Comparison of ENCODE assay signal across 1 cellular context in the genomic region with DNA sequence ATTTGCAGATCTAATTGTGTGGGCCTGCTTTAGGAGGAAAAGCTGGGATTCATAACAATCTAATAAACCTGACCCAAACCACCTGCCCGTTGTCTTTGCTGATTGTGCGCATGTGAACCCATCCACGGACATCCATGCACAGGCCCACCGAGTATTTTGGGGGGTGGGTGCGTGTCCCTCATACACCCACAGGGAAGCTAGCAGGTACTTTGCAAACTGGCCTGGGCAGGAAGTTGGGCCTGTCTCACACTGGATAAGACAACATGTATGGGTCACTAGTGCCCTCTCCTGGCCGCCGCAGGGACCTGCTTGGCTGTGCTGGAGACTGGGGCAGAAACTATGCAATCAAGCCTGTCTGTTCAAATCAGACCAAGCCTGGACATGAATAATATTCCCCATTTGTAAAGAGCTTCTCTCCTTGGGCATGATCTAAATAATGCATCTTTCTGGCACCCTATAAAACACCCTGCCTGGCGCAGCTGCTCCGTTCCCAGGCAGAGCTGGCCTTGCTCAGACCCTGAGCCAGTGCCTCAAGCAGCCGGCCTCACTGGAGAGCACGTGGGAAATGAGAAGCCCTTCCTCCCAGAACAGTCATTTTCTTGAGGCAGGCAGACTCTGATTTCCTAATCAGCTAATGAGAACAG.
A peak's percentile ranks its signal among the peaks of the same experiment; 100 is the strongest.
TF ChIP-seq lines count a peak whose summit lies in the region.

No MANE protein-coding gene starts in this region.

TF ChIP-seq in HepG2, 621 proteins besides CTCF, POLR2A, EP300 and RAD21 (continued from another document and continues in another):
- TF ChIP-seq, protein P1, sequence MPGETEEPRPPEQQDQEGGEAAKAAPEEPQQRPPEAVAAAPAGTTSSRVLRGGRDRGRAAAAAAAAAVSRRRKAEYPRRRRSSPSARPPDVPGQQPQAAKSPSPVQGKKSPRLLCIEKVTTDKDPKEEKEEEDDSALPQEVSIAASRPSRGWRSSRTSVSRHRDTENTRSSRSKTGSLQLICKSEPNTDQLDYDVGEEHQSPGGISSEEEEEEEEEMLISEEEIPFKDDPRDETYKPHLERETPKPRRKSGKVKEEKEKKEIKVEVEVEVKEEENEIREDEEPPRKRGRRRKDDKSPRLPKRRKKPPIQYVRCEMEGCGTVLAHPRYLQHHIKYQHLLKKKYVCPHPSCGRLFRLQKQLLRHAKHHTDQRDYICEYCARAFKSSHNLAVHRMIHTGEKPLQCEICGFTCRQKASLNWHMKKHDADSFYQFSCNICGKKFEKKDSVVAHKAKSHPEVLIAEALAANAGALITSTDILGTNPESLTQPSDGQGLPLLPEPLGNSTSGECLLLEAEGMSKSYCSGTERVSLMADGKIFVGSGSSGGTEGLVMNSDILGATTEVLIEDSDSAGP (CRISPR knock-in tag; IDR thresholded peaks at IDR 0.05; ENCODE audit: borderline replicate concordance), result peak; percentile 52; the same call in 1 of the 2 replicates
- TF ChIP-seq ZNF737 (CRISPR knock-in tag; IDR thresholded peaks at IDR 0.05; ENCODE audit: borderline replicate concordance) (peak; percentile 53; the same call in 1 of the 2 replicates), ZNF136 (CRISPR knock-in tag; IDR thresholded peaks at IDR 0.05; ENCODE audit: low read depth) (0 out of 2 replicates have a peak, but pooled peaks have one; percentile 56), ZMYM4 (CRISPR knock-in tag; IDR thresholded peaks at IDR 0.05) (peak; percentile 73), ZNF572 (CRISPR knock-in tag; IDR thresholded peaks at IDR 0.05) (no peak), ZSCAN9 (CRISPR knock-in tag; IDR thresholded peaks at IDR 0.05; ENCODE audit: borderline replicate concordance) (no peak), CCAR2 (optimal IDR thresholded peaks at IDR 0.05; ENCODE audit: low read depth, low read length) (no peak), FOXA3 (CRISPR knock-in tag; IDR thresholded peaks at IDR 0.05) (0 out of 2 replicates have a peak, but pooled peaks have one; percentile 25), SIN3B (IDR thresholded peaks at IDR 0.05; ENCODE audit: low read length) (peak; percentile 25; the same call in 1 of the 2 replicates), RARA (CRISPR knock-in tag; IDR thresholded peaks at IDR 0.05) (no peak), DMAP1 (CRISPR knock-in tag; IDR thresholded peaks at IDR 0.05) (peak; percentile 57; the same call in 1 of the 2 replicates), RELA (CRISPR knock-in tag; IDR thresholded peaks at IDR 0.05) (no peak), SP2 (CRISPR knock-in tag; IDR thresholded peaks at IDR 0.05) (no peak), JARID2 (CRISPR knock-in tag; IDR thresholded peaks at IDR 0.05; ENCODE audit: insufficient replicate concordance) (peak; percentile 30), ZNF569 (CRISPR knock-in tag; IDR thresholded peaks at IDR 0.05; ENCODE audit: borderline replicate concordance) (no peak), ZNF674 (CRISPR knock-in tag; IDR thresholded peaks at IDR 0.05; ENCODE audit: low read depth) (no peak), NONO (IDR thresholded peaks at IDR 0.05) (no peak), NONO (CRISPR knock-in tag; conservative IDR thresholded peaks at IDR 0.05) (peak; percentile 52; the same call in 1 of the 2 replicates), HOXA3 (CRISPR knock-in tag; IDR thresholded peaks at IDR 0.05) (no peak; the same call in 1 of the 2 replicates), ZSCAN22 (CRISPR knock-in tag; IDR thresholded peaks at IDR 0.05) (0 out of 2 replicates have a peak, but pooled peaks have one; percentile 57), NR2F6 (IDR thresholded peaks at IDR 0.05) (0 out of 2 replicates have a peak, but pooled peaks have one; percentile 4), NR2F6 (CRISPR knock-in tag; IDR thresholded peaks at IDR 0.05) (0 out of 2 replicates have a peak, but pooled peaks have one; percentile 4), MAZ (IDR thresholded peaks at IDR 0.05; ENCODE audit: borderline replicate concordance, low read depth, low read length) (no peak), MAZ (CRISPR knock-in tag; IDR thresholded peaks at IDR 0.05; ENCODE audit: low read depth) (peak; percentile 43; the same call in 1 of the 2 replicates), ZNF598 (CRISPR knock-in tag; IDR thresholded peaks at IDR 0.05; ENCODE audit: borderline replicate concordance) (peak; percentile 86; the same call in 1 of the 2 replicates), CEBPG (CRISPR knock-in tag; IDR thresholded peaks at IDR 0.05) (peak; percentile 48; the same call in 1 of the 2 replicates), KDM5B (CRISPR knock-in tag; IDR thresholded peaks at IDR 0.05; ENCODE audit: borderline replicate concordance) (peak; percentile 72), REL (CRISPR knock-in tag; conservative IDR thresholded peaks at IDR 0.05) (no peak), TARDBP (CRISPR knock-in tag; IDR thresholded peaks at IDR 0.05) (peak; percentile 20; the same call in 1 of the 2 replicates), ZNF282 (IDR thresholded peaks at IDR 0.05; ENCODE audit: partially characterized antibody) (no peak), KDM5A (IDR thresholded peaks at IDR 0.05; ENCODE audit: borderline replicate concordance, low read length) (0 out of 2 replicates have a peak, but pooled peaks have one; percentile 18), KDM1A (CRISPR knock-in tag; IDR thresholded peaks at IDR 0.05) (no peak), ZSCAN31 (CRISPR knock-in tag; IDR thresholded peaks at IDR 0.05; ENCODE audit: low read depth) (peak; percentile 45; the same call in 1 of the 2 replicates), SAFB2 (CRISPR knock-in tag; IDR thresholded peaks at IDR 0.05; ENCODE audit: borderline replicate concordance, low read depth) (0 out of 2 replicates have a peak, but pooled peaks have one; percentile 58)
- TF ChIP-seq, protein P2, sequence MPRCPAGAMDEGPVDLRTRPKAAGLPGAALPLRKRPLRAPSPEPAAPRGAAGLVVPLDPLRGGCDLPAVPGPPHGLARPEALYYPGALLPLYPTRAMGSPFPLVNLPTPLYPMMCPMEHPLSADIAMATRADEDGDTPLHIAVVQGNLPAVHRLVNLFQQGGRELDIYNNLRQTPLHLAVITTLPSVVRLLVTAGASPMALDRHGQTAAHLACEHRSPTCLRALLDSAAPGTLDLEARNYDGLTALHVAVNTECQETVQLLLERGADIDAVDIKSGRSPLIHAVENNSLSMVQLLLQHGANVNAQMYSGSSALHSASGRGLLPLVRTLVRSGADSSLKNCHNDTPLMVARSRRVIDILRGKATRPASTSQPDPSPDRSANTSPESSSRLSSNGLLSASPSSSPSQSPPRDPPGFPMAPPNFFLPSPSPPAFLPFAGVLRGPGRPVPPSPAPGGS (CRISPR knock-in tag; IDR thresholded peaks at IDR 0.05), result peak; percentile 50; the same call in 1 of the 2 replicates
- TF ChIP-seq, protein P3, sequence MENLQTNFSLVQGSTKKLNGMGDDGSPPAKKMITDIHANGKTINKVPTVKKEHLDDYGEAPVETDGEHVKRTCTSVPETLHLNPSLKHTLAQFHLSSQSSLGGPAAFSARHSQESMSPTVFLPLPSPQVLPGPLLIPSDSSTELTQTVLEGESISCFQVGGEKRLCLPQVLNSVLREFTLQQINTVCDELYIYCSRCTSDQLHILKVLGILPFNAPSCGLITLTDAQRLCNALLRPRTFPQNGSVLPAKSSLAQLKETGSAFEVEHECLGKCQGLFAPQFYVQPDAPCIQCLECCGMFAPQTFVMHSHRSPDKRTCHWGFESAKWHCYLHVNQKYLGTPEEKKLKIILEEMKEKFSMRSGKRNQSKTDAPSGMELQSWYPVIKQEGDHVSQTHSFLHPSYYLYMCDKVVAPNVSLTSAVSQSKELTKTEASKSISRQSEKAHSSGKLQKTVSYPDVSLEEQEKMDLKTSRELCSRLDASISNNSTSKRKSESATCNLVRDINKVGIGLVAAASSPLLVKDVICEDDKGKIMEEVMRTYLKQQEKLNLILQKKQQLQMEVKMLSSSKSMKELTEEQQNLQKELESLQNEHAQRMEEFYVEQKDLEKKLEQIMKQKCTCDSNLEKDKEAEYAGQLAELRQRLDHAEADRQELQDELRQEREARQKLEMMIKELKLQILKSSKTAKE (CRISPR knock-in tag; IDR thresholded peaks at IDR 0.05; ENCODE audit: borderline replicate concordance), result no peak
- TF ChIP-seq, protein P4, sequence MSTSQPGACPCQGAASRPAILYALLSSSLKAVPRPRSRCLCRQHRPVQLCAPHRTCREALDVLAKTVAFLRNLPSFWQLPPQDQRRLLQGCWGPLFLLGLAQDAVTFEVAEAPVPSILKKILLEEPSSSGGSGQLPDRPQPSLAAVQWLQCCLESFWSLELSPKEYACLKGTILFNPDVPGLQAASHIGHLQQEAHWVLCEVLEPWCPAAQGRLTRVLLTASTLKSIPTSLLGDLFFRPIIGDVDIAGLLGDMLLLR (CRISPR knock-in tag; IDR thresholded peaks at IDR 0.05), result peak; percentile 67; the same call in 1 of the 2 replicates
- TF ChIP-seq, protein P5, sequence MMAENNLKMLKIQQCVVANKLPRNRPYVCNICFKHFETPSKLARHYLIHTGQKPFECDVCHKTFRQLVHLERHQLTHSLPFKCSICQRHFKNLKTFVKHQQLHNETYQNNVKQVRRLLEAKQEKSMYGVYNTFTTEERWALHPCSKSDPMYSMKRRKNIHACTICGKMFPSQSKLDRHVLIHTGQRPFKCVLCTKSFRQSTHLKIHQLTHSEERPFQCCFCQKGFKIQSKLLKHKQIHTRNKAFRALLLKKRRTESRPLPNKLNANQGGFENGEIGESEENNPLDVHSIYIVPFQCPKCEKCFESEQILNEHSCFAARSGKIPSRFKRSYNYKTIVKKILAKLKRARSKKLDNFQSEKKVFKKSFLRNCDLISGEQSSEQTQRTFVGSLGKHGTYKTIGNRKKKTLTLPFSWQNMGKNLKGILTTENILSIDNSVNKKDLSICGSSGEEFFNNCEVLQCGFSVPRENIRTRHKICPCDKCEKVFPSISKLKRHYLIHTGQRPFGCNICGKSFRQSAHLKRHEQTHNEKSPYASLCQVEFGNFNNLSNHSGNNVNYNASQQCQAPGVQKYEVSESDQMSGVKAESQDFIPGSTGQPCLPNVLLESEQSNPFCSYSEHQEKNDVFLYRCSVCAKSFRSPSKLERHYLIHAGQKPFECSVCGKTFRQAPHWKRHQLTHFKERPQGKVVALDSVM (CRISPR knock-in tag; IDR thresholded peaks at IDR 0.05), result no peak
- TF ChIP-seq, protein P6, sequence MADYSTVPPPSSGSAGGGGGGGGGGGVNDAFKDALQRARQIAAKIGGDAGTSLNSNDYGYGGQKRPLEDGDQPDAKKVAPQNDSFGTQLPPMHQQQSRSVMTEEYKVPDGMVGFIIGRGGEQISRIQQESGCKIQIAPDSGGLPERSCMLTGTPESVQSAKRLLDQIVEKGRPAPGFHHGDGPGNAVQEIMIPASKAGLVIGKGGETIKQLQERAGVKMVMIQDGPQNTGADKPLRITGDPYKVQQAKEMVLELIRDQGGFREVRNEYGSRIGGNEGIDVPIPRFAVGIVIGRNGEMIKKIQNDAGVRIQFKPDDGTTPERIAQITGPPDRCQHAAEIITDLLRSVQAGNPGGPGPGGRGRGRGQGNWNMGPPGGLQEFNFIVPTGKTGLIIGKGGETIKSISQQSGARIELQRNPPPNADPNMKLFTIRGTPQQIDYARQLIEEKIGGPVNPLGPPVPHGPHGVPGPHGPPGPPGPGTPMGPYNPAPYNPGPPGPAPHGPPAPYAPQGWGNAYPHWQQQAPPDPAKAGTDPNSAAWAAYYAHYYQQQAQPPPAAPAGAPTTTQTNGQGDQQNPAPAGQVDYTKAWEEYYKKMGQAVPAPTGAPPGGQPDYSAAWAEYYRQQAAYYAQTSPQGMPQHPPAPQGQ (CRISPR knock-in tag; IDR thresholded peaks at IDR 0.05; ENCODE audit: borderline replicate concordance), result peak; percentile 85
- TF ChIP-seq, protein P7, sequence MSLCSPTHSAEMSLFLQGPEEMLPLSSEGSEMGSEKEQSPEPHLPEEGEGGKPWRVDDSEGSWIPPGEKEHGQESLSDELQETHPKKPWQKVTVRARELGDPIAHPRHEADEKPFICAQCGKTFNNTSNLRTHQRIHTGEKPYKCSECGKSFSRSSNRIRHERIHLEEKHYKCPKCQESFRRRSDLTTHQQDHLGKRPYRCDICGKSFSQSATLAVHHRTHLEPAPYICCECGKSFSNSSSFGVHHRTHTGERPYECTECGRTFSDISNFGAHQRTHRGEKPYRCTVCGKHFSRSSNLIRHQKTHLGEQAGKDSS (CRISPR knock-in tag; IDR thresholded peaks at IDR 0.05; ENCODE audit: borderline replicate concordance, low read depth), result peak; percentile 46; the same call in 1 of the 2 replicates
- TF ChIP-seq, protein P8, sequence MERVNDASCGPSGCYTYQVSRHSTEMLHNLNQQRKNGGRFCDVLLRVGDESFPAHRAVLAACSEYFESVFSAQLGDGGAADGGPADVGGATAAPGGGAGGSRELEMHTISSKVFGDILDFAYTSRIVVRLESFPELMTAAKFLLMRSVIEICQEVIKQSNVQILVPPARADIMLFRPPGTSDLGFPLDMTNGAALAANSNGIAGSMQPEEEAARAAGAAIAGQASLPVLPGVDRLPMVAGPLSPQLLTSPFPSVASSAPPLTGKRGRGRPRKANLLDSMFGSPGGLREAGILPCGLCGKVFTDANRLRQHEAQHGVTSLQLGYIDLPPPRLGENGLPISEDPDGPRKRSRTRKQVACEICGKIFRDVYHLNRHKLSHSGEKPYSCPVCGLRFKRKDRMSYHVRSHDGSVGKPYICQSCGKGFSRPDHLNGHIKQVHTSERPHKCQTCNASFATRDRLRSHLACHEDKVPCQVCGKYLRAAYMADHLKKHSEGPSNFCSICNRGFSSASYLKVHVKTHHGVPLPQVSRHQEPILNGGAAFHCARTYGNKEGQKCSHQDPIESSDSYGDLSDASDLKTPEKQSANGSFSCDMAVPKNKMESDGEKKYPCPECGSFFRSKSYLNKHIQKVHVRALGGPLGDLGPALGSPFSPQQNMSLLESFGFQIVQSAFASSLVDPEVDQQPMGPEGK (CRISPR knock-in tag; IDR thresholded peaks at IDR 0.05), result 0 out of 2 replicates have a peak, but pooled peaks have one; percentile 8
- TF ChIP-seq, protein P9, sequence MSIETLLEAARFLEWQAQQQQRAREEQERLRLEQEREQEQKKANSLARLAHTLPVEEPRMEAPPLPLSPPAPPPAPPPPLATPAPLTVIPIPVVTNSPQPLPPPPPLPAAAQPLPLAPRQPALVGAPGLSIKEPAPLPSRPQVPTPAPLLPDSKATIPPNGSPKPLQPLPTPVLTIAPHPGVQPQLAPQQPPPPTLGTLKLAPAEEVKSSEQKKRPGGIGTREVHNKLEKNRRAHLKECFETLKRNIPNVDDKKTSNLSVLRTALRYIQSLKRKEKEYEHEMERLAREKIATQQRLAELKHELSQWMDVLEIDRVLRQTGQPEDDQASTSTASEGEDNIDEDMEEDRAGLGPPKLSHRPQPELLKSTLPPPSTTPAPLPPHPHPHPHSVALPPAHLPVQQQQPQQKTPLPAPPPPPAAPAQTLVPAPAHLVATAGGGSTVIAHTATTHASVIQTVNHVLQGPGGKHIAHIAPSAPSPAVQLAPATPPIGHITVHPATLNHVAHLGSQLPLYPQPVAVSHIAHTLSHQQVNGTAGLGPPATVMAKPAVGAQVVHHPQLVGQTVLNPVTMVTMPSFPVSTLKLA (IDR thresholded peaks at IDR 0.05), result no peak
- TF ChIP-seq, protein P10, sequence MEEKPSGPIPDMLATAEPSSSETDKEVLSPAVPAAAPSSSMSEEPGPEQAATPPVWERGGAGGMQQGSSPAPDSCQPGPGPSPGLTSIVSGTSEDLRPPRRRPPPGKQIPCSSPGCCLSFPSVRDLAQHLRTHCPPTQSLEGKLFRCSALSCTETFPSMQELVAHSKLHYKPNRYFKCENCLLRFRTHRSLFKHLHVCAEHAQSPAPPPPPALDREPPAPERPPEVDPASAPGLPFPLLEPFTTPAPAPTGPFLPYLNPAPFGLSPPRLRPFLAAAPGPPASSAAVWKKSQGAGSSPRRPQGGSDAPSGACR (CRISPR knock-in tag; IDR thresholded peaks at IDR 0.05), result peak; percentile 47
